In genomic region chr9:115170674-115171073, GRCh38 we compare ENCODE assay signal across 1 cellular context.
TF ChIP-seq lines count a peak whose summit lies in the region.

No MANE protein-coding gene starts in this region.

TF ChIP-seq in HCT116, 20 proteins besides CTCF, POLR2A, EP300 and RAD21 (continued from another document):
- TF ChIP-seq REST (IDR thresholded peaks at IDR 0.05; ENCODE audit: low read depth), result no peak
- TF ChIP-seq ATF3 (IDR thresholded peaks at IDR 0.05), result no peak
- no peak for TF ChIP-seq TCF7L2 (IDR thresholded peaks at IDR 0.05; ENCODE audit: borderline replicate concordance, extremely low read depth, insufficient read depth, insufficient read length)
- TF ChIP-seq ZNF274 (IDR thresholded peaks at IDR 0.05; ENCODE audit: low read depth, low read length), result no peak
- TF ChIP-seq EZH2phosphoT487 (IDR thresholded peaks at IDR 0.05; ENCODE audit: borderline replicate concordance), result no peak
- TF ChIP-seq EGR1 (IDR thresholded peaks at IDR 0.05; ENCODE audit: low read depth), result no peak
- TF ChIP-seq YY1 (IDR thresholded peaks at IDR 0.05; ENCODE audit: extremely low read depth, insufficient replicate concordance, low read depth, low read length), result peak; percentile 30
- TF ChIP-seq POLR2AphosphoS5 (IDR thresholded peaks at IDR 0.05; ENCODE audit: low read depth, low read length), result 0 out of 2 replicates have a peak, but pooled peaks have one; percentile 16
